15 cellular contexts compared by ENCODE assay signal in the genomic region with DNA sequence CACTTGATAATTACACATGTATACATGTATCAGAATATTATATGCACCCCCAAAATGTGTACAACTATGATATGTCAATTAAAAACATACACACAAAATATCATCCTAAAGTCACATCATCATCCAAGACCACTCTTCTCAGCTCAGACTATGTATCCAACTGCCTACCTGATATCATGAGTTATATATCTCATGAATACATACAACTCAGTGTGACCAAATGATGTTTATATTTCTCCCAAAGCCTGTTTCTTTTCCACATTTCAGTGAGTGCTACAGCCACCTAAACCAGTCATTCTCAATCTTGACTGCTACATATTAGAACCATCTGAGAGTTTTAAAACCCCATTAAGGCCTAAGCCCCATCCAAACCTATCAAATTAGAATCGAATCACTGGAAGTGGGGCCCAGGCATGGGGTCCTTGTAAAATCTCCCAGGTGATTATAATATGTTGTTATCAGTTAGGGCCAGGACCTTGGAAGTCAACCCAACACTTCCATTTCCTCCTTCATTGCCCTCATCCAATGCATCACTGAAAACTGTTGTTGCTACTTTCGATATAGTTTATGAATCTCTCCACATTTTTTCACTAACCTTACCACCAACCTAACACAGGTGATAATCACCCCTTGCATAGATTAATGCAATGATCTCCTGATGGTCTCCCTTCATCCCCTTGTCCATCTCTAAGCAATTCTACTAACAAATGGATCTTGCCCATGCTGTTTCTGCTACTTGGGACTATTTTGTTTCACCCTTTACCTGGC. TPM values are rescaled to one million over a fixed set of nuclear protein-coding genes. Genes with fewer than 3 reads are reported as not detected.
"Had no signal": no experiment of that assay in that cellular context is flagged by ENCODE, and none has a peak within 500 bp of the region (broad histone marks: within the 10 kb centered on the region; RNA-seq: fewer than 3 reads in every experiment).

No MANE protein-coding gene starts in this region.

- H3K4me3 ChIP-seq: dorsolateral prefrontal cortex, right atrium auricular region, transverse colon, vagina had no signal

- H3K9me3 ChIP-seq: right atrium auricular region, transverse colon, vagina had no signal

- H3K4me1 Mint-ChIP-seq: activated CD4-positive, alpha-beta T cell treated with anti-CD3 and anti-CD28 coated beads, Interleukin-2, amount 10 ng/mL, durations not matched to agents 7 days and 5 days; endodermal cell; nephron progenitor cell had no signal

- H3K27ac Mint-ChIP-seq: activated CD4-positive, alpha-beta T cell treated with anti-CD3 and anti-CD28 coated beads, Interleukin-2, amount 10 ng/mL, durations not matched to agents 7 days and 5 days; endodermal cell; nephron progenitor cell; progenitor cell of endocrine pancreas had no signal

- H3K4me1 ChIP-seq: right atrium auricular region, transverse colon had no signal

- DNase-seq: activated CD4-positive, alpha-beta T cell treated with anti-CD3 and anti-CD28 coated beads, Interleukin-2, amount 10 ng/mL, durations not matched to agents 7 days and 5 days; dorsolateral prefrontal cortex; endodermal cell; head of caudate nucleus; kidney glomerular epithelial cell; mesendoderm; nephron progenitor cell; occipital lobe; stimulated activated CD4-positive, alpha-beta T cell treated with anti-CD3 and anti-CD28 coated beads, Interleukin-15, amount 100 ng/mL, for 24 hours; stimulated activated CD4-positive, alpha-beta T cell treated with anti-CD3 and anti-CD28 coated beads, Interleukin-4, amount 100 ng/mL, for 1 hour; transverse colon had no signal

- H3K4me3 Mint-ChIP-seq: activated CD4-positive, alpha-beta T cell treated with anti-CD3 and anti-CD28 coated beads, Interleukin-2, amount 10 ng/mL, durations not matched to agents 7 days and 5 days; endodermal cell; nephron progenitor cell had no signal

- H3K27ac ChIP-seq: dorsolateral prefrontal cortex, right atrium auricular region, transverse colon, vagina had no signal

- H3K36me3 ChIP-seq: right atrium auricular region, transverse colon, vagina had no signal

- H3K27me3 Mint-ChIP-seq: activated CD4-positive, alpha-beta T cell treated with anti-CD3 and anti-CD28 coated beads, Interleukin-2, amount 10 ng/mL, durations not matched to agents 7 days and 5 days; progenitor cell of endocrine pancreas had no signal

- H3K27me3 ChIP-seq: dorsolateral prefrontal cortex, right atrium auricular region, transverse colon, vagina had no signal

- H3K9me3 Mint-ChIP-seq: activated CD4-positive, alpha-beta T cell treated with anti-CD3 and anti-CD28 coated beads, Interleukin-2, amount 10 ng/mL, durations not matched to agents 7 days and 5 days; endodermal cell; nephron progenitor cell had no signal

RNA-seq across cellular contexts. Expression of a gene that starts 53.8 kb away (rescaled TPM):
- total RNA-seq: activated CD4-positive, alpha-beta T cell treated with anti-CD3 and anti-CD28 coated beads, Interleukin-2, amount 10 ng/mL, durations not matched to agents 7 days and 5 days had no signal

RNA-seq across cellular contexts. Expression of a gene that starts 59.7 kb away (rescaled TPM):
- total RNA-seq: skeletal muscle tissue had no signal
